In the genomic region with DNA sequence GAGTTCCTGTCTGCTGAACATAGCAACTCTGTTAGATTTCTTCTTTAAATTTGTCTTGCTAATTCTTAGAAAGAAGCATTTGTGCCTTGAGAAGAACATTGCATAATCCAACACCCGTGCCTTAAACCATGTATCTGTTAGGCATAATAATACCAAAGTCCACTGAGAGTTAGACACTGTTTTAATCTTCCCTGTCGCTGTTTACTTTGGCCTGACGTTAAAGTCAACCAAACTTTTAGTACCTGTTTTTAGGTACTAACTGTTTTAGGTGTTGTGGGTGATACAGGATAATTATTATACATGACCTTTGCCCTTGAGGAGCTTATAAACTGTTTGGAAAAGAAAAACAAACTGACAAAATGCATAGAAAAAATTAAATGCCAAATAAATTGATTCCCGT, we compare ENCODE assay signal across 1 cellular context.
TF ChIP-seq lines count a peak whose summit lies in the region.

No MANE protein-coding gene starts in this region.

TF ChIP-seq in HepG2, 621 proteins besides CTCF, POLR2A, EP300 and RAD21 (continued from another document):
- no peak for TF ChIP-seq PHF20 (CRISPR knock-in tag; IDR thresholded peaks at IDR 0.05)
- no peak for TF ChIP-seq CAMTA2 (CRISPR knock-in tag; IDR thresholded peaks at IDR 0.05; ENCODE audit: borderline replicate concordance)
TF ChIP-seq in HepG2: peak in this region for 62.
